In genomic region chrX:136057567-136057966, GRCh38 we compare ENCODE assay signal across 16 cellular contexts.
A peak's percentile ranks its signal among the peaks of the same experiment; 100 is the strongest.
DNase-seq lines count a peak whose midpoint lies in the region; ATAC-seq and TF ChIP-seq lines count a peak whose summit lies in the region.
"Had no signal": no experiment of that assay in that cellular context is flagged by ENCODE, and none has a peak within 500 bp of the region (broad histone marks: within the 10 kb centered on the region; RNA-seq: fewer than 3 reads in every experiment).

No MANE protein-coding gene starts in this region.

- TF ChIP-seq POLR2A in esophagus squamous epithelium (IDR thresholded peaks at IDR 0.05) (no peak), sigmoid colon (IDR thresholded peaks at IDR 0.05) (no peak), breast epithelium (IDR thresholded peaks at IDR 0.05) (no peak), prostate gland (IDR thresholded peaks at IDR 0.05) (no peak)

- peaks cover 18% of the 10 kb centered on the region for H3K4me1 Mint-ChIP-seq in CD4-positive, alpha-beta T cell (ENCODE audit: low read depth)

- no peak overlapping the region for H3K4me3 ChIP-seq in PC-3 (ENCODE audit: low read length)
- H3K4me3 ChIP-seq in esophagus squamous epithelium = no peak overlapping the region
- no peak overlapping the region for H3K4me3 ChIP-seq in sigmoid colon
- no peak overlapping the region for H3K4me3 ChIP-seq in breast epithelium
- H3K4me3 ChIP-seq in prostate gland = no peak overlapping the region
- H3K4me3 ChIP-seq: HAP-1 had no signal

- BruUV-seq in PC-3 (replicated peaks; lab: Mats Ljungman, UMichigan) = no TSS peak

- H3K4me3 Mint-ChIP-seq in CD4-positive, alpha-beta T cell = no peak overlapping the region

- no peaks in the 10 kb centered on the region for H3K27me3 ChIP-seq in CD4-positive, alpha-beta T cell (ENCODE audit: control insufficient read depth, insufficient read depth, low read length)
- no peaks in the 10 kb centered on the region for H3K27me3 ChIP-seq in PC-3 (ENCODE audit: low read length)
- H3K27me3 ChIP-seq in esophagus squamous epithelium = no peaks in the 10 kb centered on the region
- no peaks in the 10 kb centered on the region for H3K27me3 ChIP-seq in sigmoid colon
- H3K27me3 ChIP-seq in breast epithelium = peaks cover 0 to 50% of the 10 kb centered on the region in 2 donors
- H3K27me3 ChIP-seq in prostate gland (replicated peaks; ENCODE audit: insufficient read depth) = no peaks in the 10 kb centered on the region

- CTCF ChIA-PET in CD4-positive, alpha-beta T cell (lab: Charles Lee) = no interaction called here
- CTCF ChIA-PET in PC-3 (lab: Charles Lee) = no interaction called here

- no peaks in the 10 kb centered on the region for H3K9me2 ChIP-seq in PC-3 (replicated peaks; ENCODE audit: low read length)

- no peaks in the 10 kb centered on the region for H3K27me3 Mint-ChIP-seq in CD4-positive, alpha-beta T cell

- 0 out of 2 replicates have a peak overlapping the region, but pooled peaks have one; percentile 5 for H3K4me2 ChIP-seq in PC-3 (ENCODE audit: low read length)

- H3K27ac Mint-ChIP-seq in CD4-positive, alpha-beta T cell = peak overlapping the region; percentile 88

- H3K36me3 ChIP-seq in PC-3 (ENCODE audit: low read depth, low read length) (no peaks in the 10 kb centered on the region), esophagus squamous epithelium (no peaks in the 10 kb centered on the region), sigmoid colon (no peaks in the 10 kb centered on the region), breast epithelium (no peaks in the 10 kb centered on the region), prostate gland (no peaks in the 10 kb centered on the region)
- H3K36me3 ChIP-seq: HAP-1 had no signal

- H3K36me3 Mint-ChIP-seq in CD4-positive, alpha-beta T cell (ENCODE audit: low read depth) = no peaks in the 10 kb centered on the region

- H4K20me1 ChIP-seq in PC-3 (ENCODE audit: low read length) = no peaks in the 10 kb centered on the region

- WGBS in esophagus squamous epithelium, 2 donors = 66 to 69% methylated on average over 4 of the region's 4 CpGs
- 28 to 73% methylated on average over 4 of the region's 4 CpGs for WGBS in sigmoid colon, 2 donors
- WGBS in prostate gland = 16% methylated on average over 4 of the region's 4 CpGs

- no peak overlapping the region for H3K27ac ChIP-seq in CD4-positive, alpha-beta T cell (ENCODE audit: low read depth, low read length)
- peak overlapping the region; percentile 10; the same call in 1 of the 2 replicates for H3K27ac ChIP-seq in PC-3 (ENCODE audit: low read length)
- peak overlapping the region in 3 of 4 donors; percentile 75 to 87 (median 82) for H3K27ac ChIP-seq in esophagus squamous epithelium
- peak overlapping the region; percentile 82 to 88 (median 87) for H3K27ac ChIP-seq in sigmoid colon
- H3K27ac ChIP-seq in breast epithelium = no peak overlapping the region
- no peak overlapping the region for H3K27ac ChIP-seq in prostate gland

- DNase-seq in CD4-positive, alpha-beta T cell = no peak
- DNase-seq in PC-3 (peak; percentile 26), esophagus squamous epithelium (lab: John Stamatoyannopoulos, UW) (no peak), sigmoid colon (no peak), breast epithelium (ENCODE audit: low spot score in 2 of 2) (no peak), prostate gland (ENCODE audit: low spot score) (no peak), NCI-H1417 treated with DMSO at 0.1 percent for 48 hours (lab: John Stamatoyannopoulos, UW) (no peak)
- DNase-seq: C1 segment of cervical spinal cord, KBM-7, NCI-H1092, NCI-H1694 treated with DMSO at 0.1 percent for 48 hours, NCI-H446 treated with DMSO at 0.1 percent for 48 hours, NCI-H82, SHP77 had no signal

- no peak for ATAC-seq in CD4-positive, alpha-beta T cell (ENCODE audit: poor library complexity)
- ATAC-seq in PC-3 = peak; percentile 45
- ATAC-seq in GM19467 (IDR thresholded peaks at IDR 0.05; ENCODE audit: unreplicated experiment) = no peak

- H2AFZ ChIP-seq in PC-3 (ENCODE audit: low read length) = no peak overlapping the region

- H3K9me3 Mint-ChIP-seq in CD4-positive, alpha-beta T cell = no peaks in the 10 kb centered on the region

- no peaks in the 10 kb centered on the region for H3K9me3 ChIP-seq in CD4-positive, alpha-beta T cell (ENCODE audit: control insufficient read depth, low read length)
- H3K9me3 ChIP-seq in PC-3 (ENCODE audit: low read length) = no peaks in the 10 kb centered on the region
- no peaks in the 10 kb centered on the region for H3K9me3 ChIP-seq in esophagus squamous epithelium
- no peaks in the 10 kb centered on the region for H3K9me3 ChIP-seq in sigmoid colon
- H3K9me3 ChIP-seq in breast epithelium = no peaks in the 10 kb centered on the region
- H3K9me3 ChIP-seq in prostate gland = no peaks in the 10 kb centered on the region
- H3K9me3 ChIP-seq: HAP-1 had no signal

- H3K79me2 ChIP-seq in PC-3 (ENCODE audit: low read length) = no peaks in the 10 kb centered on the region

- H3F3A ChIP-seq in PC-3 (ENCODE audit: low read length, unreplicated experiment) = no peaks in the 10 kb centered on the region

- H3K4me1 ChIP-seq in PC-3 (ENCODE audit: insufficient read depth, low read length) (peaks cover 22% of the 10 kb centered on the region), esophagus squamous epithelium (peaks cover 0 to 7% (median 0%) of the 10 kb centered on the region in 3 donors), sigmoid colon (peaks cover 0 to 35% (median 15%) of the 10 kb centered on the region in 4 donors), breast epithelium (no peaks in the 10 kb centered on the region), prostate gland (replicated peaks) (no peaks in the 10 kb centered on the region)
- H3K4me1 ChIP-seq: HAP-1 had no signal

- no peak for TF ChIP-seq CTCF in CD4-positive, alpha-beta T cell (IDR thresholded peaks at IDR 0.05)
- TF ChIP-seq CTCF in PC-3 (conservative IDR thresholded peaks at IDR 0.05; ENCODE audit: low read depth, low read length) (no peak), esophagus squamous epithelium (IDR thresholded peaks at IDR 0.05) (no peak), sigmoid colon (IDR thresholded peaks at IDR 0.05) (no peak), breast epithelium (IDR thresholded peaks at IDR 0.05) (no peak), prostate gland (IDR thresholded peaks at IDR 0.05) (no peak)

- TF ChIP-seq EP300 in sigmoid colon (IDR thresholded peaks at IDR 0.05) = no peak

- intact Hi-C loops in CD4-positive, alpha-beta T cell (cut with DNase I, micrococcal nuclease) = no loop called here
- intact Hi-C loops in PC-3 (cut with micrococcal nuclease) = no loop called here
- intact Hi-C loops in esophagus squamous epithelium (cut with DNase I) = no loop called here
- intact Hi-C loops in sigmoid colon (cut with DNase I) = loop anchor here (5.0 kb wide), 2 partner anchors 90 to 105 kb away; partner anchors contain the start of gene FHL1
- intact Hi-C loops in breast epithelium (cut with DNase I; ENCODE audit: low total_unique reads) = no loop called here
- intact Hi-C loops in prostate gland (cut with DNase I) = loop anchor here (5.0 kb wide), 1 partner anchor 110 kb away; no protein-coding TSS in a partner anchor

- H3K9ac ChIP-seq in PC-3 (ENCODE audit: low read length) = no peak overlapping the region

- POLR2A ChIA-PET in CD4-positive, alpha-beta T cell (lab: Charles Lee) = interaction anchor here (1.5 kb wide), 1 partner anchor 8 kb away, joined by 19 read pairs; no protein-coding TSS in a partner anchor
- POLR2A ChIA-PET in PC-3 (lab: Charles Lee; ENCODE audit: unreplicated experiment) = no interaction called here

Comparison
In these comparisons a context has a peak if more than half of its experiments do, and no peak if none do; other contexts are left out.
1. H3K27ac ChIP-seq: peak in PC-3 (single experiment), esophagus squamous epithelium (3 of 4) and sigmoid colon (4 of 4); none in CD4-positive, alpha-beta T cell (single experiment), breast epithelium (0 of 2) and prostate gland (0 of 2).
2. intact Hi-C loops: an anchor here in sigmoid colon (5.0 kb wide) and prostate gland (5.0 kb wide); none called in CD4-positive, alpha-beta T cell, PC-3, esophagus squamous epithelium and breast epithelium.